In the genomic region with DNA sequence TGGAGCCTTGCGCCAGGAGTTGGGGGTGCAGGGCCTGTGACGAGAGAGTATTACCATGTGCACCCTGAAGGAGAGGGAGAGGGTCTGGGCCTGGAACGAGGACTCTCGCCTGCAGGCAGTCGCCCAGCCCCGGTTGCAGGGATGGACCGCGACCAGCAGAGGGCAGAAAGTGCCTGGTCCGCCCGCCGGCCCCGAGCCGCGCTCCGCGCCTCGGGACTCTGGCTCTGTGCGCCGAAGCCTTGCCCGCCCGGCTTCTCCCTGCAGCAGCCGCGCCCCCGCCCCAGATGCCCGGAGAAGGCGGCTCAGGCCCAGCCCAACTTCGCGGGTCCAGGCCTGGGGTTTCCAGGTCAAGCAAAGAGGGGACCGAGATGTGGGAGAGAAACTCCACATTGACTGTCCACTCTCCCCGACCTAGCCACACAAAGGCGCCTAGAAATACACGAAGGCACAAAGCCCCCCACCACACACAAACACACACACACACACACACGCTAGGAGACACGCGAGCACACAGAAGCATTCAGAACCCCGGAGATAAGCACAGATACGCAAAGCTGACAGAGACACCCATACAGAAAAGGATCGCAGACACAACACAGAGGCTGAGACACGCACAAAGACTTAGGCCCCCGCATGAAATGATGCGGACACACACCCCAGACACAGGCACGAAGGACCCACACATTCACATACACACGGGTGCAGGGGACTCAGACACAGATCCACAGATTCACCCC, we compare ENCODE assay signal across 8 cellular contexts. TPM values are rescaled to one million over a fixed set of nuclear protein-coding genes. Genes with fewer than 3 reads are reported as not detected.
DNase-seq lines count a peak whose midpoint lies in the region; ATAC-seq and TF ChIP-seq lines count a peak whose summit lies in the region.

No MANE protein-coding gene starts in this region.

- no peaks in the 10 kb centered on the region for H3K9me3 ChIP-seq in DND-41 (ENCODE audit: insufficient read depth, low read length, severe bottlenecking)
- H3K9me3 ChIP-seq in Karpas-422 (ENCODE audit: low read length) = no peaks in the 10 kb centered on the region
- no peaks in the 10 kb centered on the region for H3K9me3 ChIP-seq in cardiac muscle cell (ENCODE audit: low read depth)
- no peaks in the 10 kb centered on the region for H3K9me3 ChIP-seq in psoas muscle

- H3K36me3 Mint-ChIP-seq in activated naive CD8-positive, alpha-beta T cell = no peaks in the 10 kb centered on the region

- no peaks in the 10 kb centered on the region for H3K36me3 ChIP-seq in DND-41 (ENCODE audit: insufficient read depth, low read length)
- no peaks in the 10 kb centered on the region for H3K36me3 ChIP-seq in Karpas-422 (ENCODE audit: insufficient read depth, low read length)
- no peaks in the 10 kb centered on the region for H3K36me3 ChIP-seq in cardiac muscle cell
- no peaks in the 10 kb centered on the region for H3K36me3 ChIP-seq in psoas muscle (ENCODE audit: insufficient read depth in 1 of 2, low read depth in 1 of 2)
- no peaks in the 10 kb centered on the region for H3K36me3 ChIP-seq in urinary bladder (ENCODE audit: insufficient read depth)

- H3K27me3 ChIP-seq in DND-41 (ENCODE audit: insufficient read depth, low read length, poor library complexity) (no peaks in the 10 kb centered on the region), Karpas-422 (ENCODE audit: low read length) (no peaks in the 10 kb centered on the region), cardiac muscle cell (peaks cover 99% of the 10 kb centered on the region), psoas muscle (ENCODE audit: insufficient read depth in 3 of 3, low read length in 2 of 3) (peaks cover 3 to 78% (median 42%) of the 10 kb centered on the region in 3 donors)

- H3K4me1 ChIP-seq in DND-41 (ENCODE audit: insufficient read depth, low read length) = no peaks in the 10 kb centered on the region
- H3K4me1 ChIP-seq in Karpas-422 (ENCODE audit: low read length) = no peaks in the 10 kb centered on the region
- H3K4me1 ChIP-seq in cardiac muscle cell (ENCODE audit: low read depth) = no peaks in the 10 kb centered on the region
- peaks cover 13% of the 10 kb centered on the region for H3K4me1 ChIP-seq in psoas muscle
- H3K4me1 ChIP-seq in urinary bladder (ENCODE audit: insufficient read depth) = peaks cover 3% of the 10 kb centered on the region

- no peaks in the 10 kb centered on the region for H3K9me3 Mint-ChIP-seq in activated naive CD8-positive, alpha-beta T cell (ENCODE audit: low read depth)

- TF ChIP-seq CTCF in DND-41 (IDR thresholded peaks at IDR 0.05; ENCODE audit: borderline replicate concordance, extremely low read depth, low read length, poor library complexity, severe bottlenecking) (peak; percentile 41), cardiac muscle cell (IDR thresholded peaks at IDR 0.05; ENCODE audit: low read depth, low read length) (peak; percentile 78), psoas muscle (IDR thresholded peaks at IDR 0.05) (peak; percentile 85)

- intact Hi-C loops in psoas muscle (cut with DNase I) = loop anchor here (2.0 to 5.0 kb wide), 2 partner anchors 81 to 169 kb away; no protein-coding TSS in a partner anchor

- H3K4me2 ChIP-seq in DND-41 (ENCODE audit: insufficient read depth, low read length) (no peak overlapping the region), Karpas-422 (ENCODE audit: low read depth, low read length, poor library complexity, severe bottlenecking) (no peak overlapping the region)

- H3K9me2 ChIP-seq in Karpas-422 (replicated peaks; ENCODE audit: insufficient read depth, low read length) = no peaks in the 10 kb centered on the region

- H3K4me3 Mint-ChIP-seq in activated naive CD8-positive, alpha-beta T cell = peak overlapping the region; percentile 75

- 5% methylated on average over 38 to 43 of the region's 43 CpGs for WGBS in psoas muscle, 3 donors
- WGBS in urinary bladder = 2% methylated on average over 43 of the region's 43 CpGs

- peak; percentile 35; the same call in 1 of the 3 replicates for ATAC-seq in DND-41 (ENCODE audit: insufficient read depth, low read depth)
- ATAC-seq in psoas muscle = peak; percentile 86 to 94 (median 90)
- ATAC-seq in HG03469 (IDR thresholded peaks at IDR 0.05; ENCODE audit: unreplicated experiment) = no peak

- H3K27ac ChIP-seq in DND-41 (ENCODE audit: low read length) (no peak overlapping the region), Karpas-422 (ENCODE audit: low read length) (no peak overlapping the region), cardiac muscle cell (no peak overlapping the region), psoas muscle (no peak overlapping the region), urinary bladder (ENCODE audit: low read depth) (no peak overlapping the region)

- H3K27ac Mint-ChIP-seq in activated naive CD8-positive, alpha-beta T cell = no peak overlapping the region

- DNase-seq in DND-41 = peak; percentile 29
- peak; percentile 62 for DNase-seq in Karpas-422
- peak; percentile 34 for DNase-seq in SKM-1 treated with dmso at 0.1 percent for 144 hours (lab: John Stamatoyannopoulos, UW; ENCODE audit: unreplicated experiment)
- peak; percentile 71 to 90 for DNase-seq in cardiac muscle cell (ENCODE audit: low read depth in 1 of 2, low spot score in 1 of 2)
- DNase-seq in psoas muscle = peak; percentile 77 to 87

- no peak overlapping the region for H3K4me3 ChIP-seq in DND-41 (ENCODE audit: low read depth in 1 of 2, low read length in 2 of 2)
- no peak overlapping the region for H3K4me3 ChIP-seq in Karpas-422 (ENCODE audit: low read length)
- no peak overlapping the region for H3K4me3 ChIP-seq in cardiac muscle cell
- H3K4me3 ChIP-seq in psoas muscle = peak overlapping the region; percentile 60
- H3K4me3 ChIP-seq in urinary bladder (ENCODE audit: low read depth, low read length) = peak overlapping the region; percentile 27

- no peaks in the 10 kb centered on the region for H3K79me2 ChIP-seq in DND-41 (ENCODE audit: insufficient read depth, low read length)
- no peaks in the 10 kb centered on the region for H3K79me2 ChIP-seq in Karpas-422 (ENCODE audit: low read length)

- H3K27me3 Mint-ChIP-seq in activated naive CD8-positive, alpha-beta T cell = peaks cover 30% of the 10 kb centered on the region

- H3K9ac ChIP-seq in DND-41 (ENCODE audit: low read depth, low read length) (no peak overlapping the region), Karpas-422 (ENCODE audit: low read length) (no peak overlapping the region)

- H3K4me1 Mint-ChIP-seq in activated naive CD8-positive, alpha-beta T cell (ENCODE audit: low read depth) = peaks cover 16% of the 10 kb centered on the region

- no peaks in the 10 kb centered on the region for H4K20me1 ChIP-seq in DND-41 (ENCODE audit: insufficient read depth, low read length)
- H4K20me1 ChIP-seq in Karpas-422 (ENCODE audit: insufficient read depth, low read depth, low read length) = no peaks in the 10 kb centered on the region

- no peak overlapping the region for H2AFZ ChIP-seq in DND-41 (ENCODE audit: low read depth, low read length)
- H2AFZ ChIP-seq in Karpas-422 (ENCODE audit: low read length) = no peak overlapping the region

RNA-seq across cellular contexts. Expression of gene LMX1B, which starts 2.0 kb away (rescaled TPM):
- total RNA-seq in Karpas-422 (2014; rRNA removed; shearing (Covaris generic); ENCODE audit: low replicate concordance) = not detected in 2 replicates
- total RNA-seq in cardiac muscle cell (0.14 TPM in 1 of 2 replicates, not detected in the other), psoas muscle (under 1 TPM in 3 of 4 donors, not detected in 1; 0.13 to 0.26 (median 0.20) TPM), urinary bladder (not detected)
- polyA plus RNA-seq in cardiac muscle cell (not detected in 2 replicates), psoas muscle (under 1 TPM; 0.01 to 0.04 (median 0.01) TPM), urinary bladder (0.04 TPM)

Comparison
In these comparisons a context has a peak if more than half of its experiments do, and no peak if none do; other contexts are left out.
1. DNase-seq: peak in every context shown above with its lines; median percentile 82 in psoas muscle; 80 in cardiac muscle cell; 62 in Karpas-422; 34 in SKM-1 treated with dmso at 0.1 percent for 144 hours; 29 in DND-41.
2. H3K4me3 ChIP-seq: peak in psoas muscle (single experiment) and urinary bladder (single experiment); none in DND-41 (0 of 2), Karpas-422 (single experiment) and cardiac muscle cell (single experiment).
3. Peak in every context shown above with its lines, with median percentiles within 50 percentile points of each other: CTCF ChIP-seq.